Comparison of ENCODE assay signal across 11 cellular contexts in the genomic region with DNA sequence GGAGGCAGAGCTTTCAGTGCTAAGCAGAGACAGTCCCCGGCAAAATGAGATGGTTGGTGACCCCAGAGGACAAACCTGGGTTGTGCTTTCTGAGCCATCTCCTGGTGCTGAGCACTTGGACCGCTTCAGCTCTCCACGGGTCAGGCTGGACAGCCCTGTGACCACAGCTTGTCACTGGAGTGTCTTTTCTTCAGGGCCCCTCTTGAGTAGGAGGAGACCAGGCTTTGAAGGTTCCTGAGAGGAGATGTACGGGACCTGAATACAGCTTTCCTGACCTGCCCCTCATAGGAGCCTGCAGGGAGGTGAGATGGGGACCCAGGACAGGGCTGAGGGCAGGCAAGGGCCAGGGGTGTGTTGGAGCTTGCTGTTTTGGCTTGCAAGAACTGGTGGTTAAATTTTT. TPM values are rescaled to one million over a fixed set of nuclear protein-coding genes. Genes with fewer than 3 reads are reported as not detected.
DNase-seq lines count a peak whose midpoint lies in the region; ATAC-seq, FAIRE-seq and TF ChIP-seq lines count a peak whose summit lies in the region.
"Had no signal": no experiment of that assay in that cellular context is flagged by ENCODE, and none has a peak within 500 bp of the region (broad histone marks: within the 10 kb centered on the region; RNA-seq: fewer than 3 reads in every experiment).

No MANE protein-coding gene starts in this region.

- no peak overlapping the region for H2AFZ ChIP-seq in HepG2 (ENCODE audit: low read length)

- H3K27me3 Mint-ChIP-seq in activated CD4-positive, alpha-beta memory T cell treated with anti-CD3 and anti-CD28 coated beads for 36 hours: no peaks in the 10 kb centered on the region
- peaks cover 0 to 19% (median 10%) of the 10 kb centered on the region in 3 donors for H3K27me3 Mint-ChIP-seq in immature natural killer cell (ENCODE audit: low read depth in 3 of 3)

- H3K4me3 ChIP-seq in HepG2 (replicated peaks in 1 of 3; ENCODE audit: insufficient read depth in 1 of 3, low read depth in 2 of 3, low read length in 3 of 3): no peak overlapping the region
- no peak overlapping the region for H3K4me3 ChIP-seq in right lobe of liver
- no peak overlapping the region for H3K4me3 ChIP-seq in aorta (ENCODE audit: low read length in 2 of 2)
- H3K4me3 ChIP-seq: vagina had no signal

- H3K4me1 ChIP-seq in HepG2 (ENCODE audit: insufficient read depth, low read length) (peaks cover 56% of the 10 kb centered on the region), right lobe of liver (peaks cover 0 to 19% (median 5%) of the 10 kb centered on the region in 4 donors), aorta (ENCODE audit: control insufficient read depth in 1 of 2, insufficient read depth in 2 of 2, low read length in 2 of 2) (no peaks in the 10 kb centered on the region)
- H3K4me1 ChIP-seq: vagina had no signal

- no TSS peak for BruUV-seq in HepG2 (replicated peaks; lab: Mats Ljungman, UMichigan)

- H3K27ac ChIP-seq in HepG2 (ENCODE audit: extremely low read length, insufficient read depth, low read length) (no peak overlapping the region), right lobe of liver (no peak overlapping the region), aorta (ENCODE audit: low read depth in 1 of 2, low read length in 2 of 2) (no peak overlapping the region)
- H3K27ac ChIP-seq: vagina had no signal

- intact Hi-C loops in HepG2 (cut with micrococcal nuclease; ENCODE audit: unreplicated experiment) (no loop called here), right lobe of liver (cut with DNase I) (no loop called here), aorta (cut with DNase I) (loop anchor here in 1 of 2 donors (5.0 kb wide), 1 partner anchor 37 kb away; no protein-coding TSS in a partner anchor)
- intact Hi-C loops in activated CD4-positive, alpha-beta memory T cell treated with anti-CD3 and anti-CD28 coated beads for 36 hours (cut with micrococcal nuclease): loop anchor here (1.0 kb wide), 1 partner anchor 8 kb away; no protein-coding TSS in a partner anchor

- TF ChIP-seq CTCF in HepG2 (CRISPR knock-in tag; IDR thresholded peaks at IDR 0.05) (no peak), right lobe of liver (IDR thresholded peaks at IDR 0.05) (no peak)

- H3K36me3 Mint-ChIP-seq in activated CD4-positive, alpha-beta memory T cell treated with anti-CD3 and anti-CD28 coated beads for 36 hours: no peaks in the 10 kb centered on the region
- H3K36me3 Mint-ChIP-seq in immature natural killer cell: peaks cover 0 to 6% (median 0%) of the 10 kb centered on the region in 3 donors

- H3K4me1 Mint-ChIP-seq in activated CD4-positive, alpha-beta memory T cell treated with anti-CD3 and anti-CD28 coated beads for 36 hours (ENCODE audit: low read depth): peaks cover 57% of the 10 kb centered on the region
- H3K4me1 Mint-ChIP-seq in immature natural killer cell: peaks cover 77 to 88% of the 10 kb centered on the region in 2 donors

- no peak for FAIRE-seq in HepG2 (lab: Jason Lieb, UNC)
- no peak for FAIRE-seq in GM12891 (lab: Jason Lieb, UNC)

- TF ChIP-seq EP300 in HepG2 (IDR thresholded peaks at IDR 0.05; ENCODE audit: low read depth in 2 of 2, low read length in 2 of 2) (no peak), HepG2 (CRISPR knock-in tag; IDR thresholded peaks at IDR 0.05; ENCODE audit: borderline replicate concordance) (no peak)

- peak overlapping the region; percentile 94 for H3K27ac Mint-ChIP-seq in activated CD4-positive, alpha-beta memory T cell treated with anti-CD3 and anti-CD28 coated beads for 36 hours
- H3K27ac Mint-ChIP-seq in immature natural killer cell: peak overlapping the region; percentile 92 to 99 (median 99)

- TF ChIP-seq POLR2A in HepG2 (IDR thresholded peaks at IDR 0.05; ENCODE audit: insufficient read depth in 1 of 2, low read depth in 2 of 2, low read length in 2 of 2) (no peak), right lobe of liver (IDR thresholded peaks at IDR 0.05) (no peak), GM12891 (IDR thresholded peaks at IDR 0.05; ENCODE audit: low read depth, low read length) (no peak)

- POLR2A ChIA-PET in HepG2 (lab: Yijun Ruan, JAX): interaction anchor here (1.3 to 7.4 kb wide), 5 partner anchors 11 to 171 kb away, joined by 3 to 91 read pairs (median 5); a partner anchor contains a TSS
- POLR2A ChIA-PET in activated CD4-positive, alpha-beta memory T cell treated with anti-CD3 and anti-CD28 coated beads for 36 hours (lab: Charles Lee): interaction anchor here (2.3 to 3.3 kb wide), 3 partner anchors 9 to 73 kb away, joined by 12 to 39 read pairs (median 17); no protein-coding TSS in a partner anchor

- CTCF ChIA-PET in HepG2 (lab: Yijun Ruan, JAX; ENCODE audit: low intra/inter-chr PET ratio, low total read pairs): interaction anchor here (5.6 kb wide), 1 partner anchor 39 kb away, joined by 37 read pairs; no protein-coding TSS in a partner anchor
- CTCF ChIA-PET in activated CD4-positive, alpha-beta memory T cell treated with anti-CD3 and anti-CD28 coated beads for 36 hours (lab: Charles Lee): interaction anchor here (0.7 to 6.3 kb wide), 11 partner anchors 9 to 149 kb away, joined by 3 to 90 read pairs (median 9); a partner anchor contains a TSS

- no peak overlapping the region for H3K4me2 ChIP-seq in HepG2 (ENCODE audit: low read depth, low read length)

- TF ChIP-seq RAD21 in HepG2 (CRISPR knock-in tag; IDR thresholded peaks at IDR 0.05): no peak

- no peak for DNase-seq in HepG2 (ENCODE audit: low spot score)
- no peak for DNase-seq in right lobe of liver
- DNase-seq in activated CD4-positive, alpha-beta memory T cell treated with anti-CD3 and anti-CD28 coated beads for 36 hours: no peak
- no peak for DNase-seq in immature natural killer cell
- DNase-seq in aorta: peak; percentile 9 to 35
- no peak for DNase-seq in DMS 273 (lab: John Stamatoyannopoulos, UW; ENCODE audit: unreplicated experiment)
- DNase-seq in GM12891 (ENCODE audit: insufficient read length, low spot score): no peak
- DNase-seq: C1 segment of cervical spinal cord, left colon had no signal

- no peaks in the 10 kb centered on the region for H3K79me2 ChIP-seq in HepG2 (ENCODE audit: insufficient read depth, low read length)

- 58% methylated on average over 3 of the region's 4 CpGs for WGBS in HepG2 (ENCODE audit: low lambda C conversion rate)
- WGBS in right lobe of liver (ENCODE audit: insufficient coverage, low coverage, low lambda C conversion rate, missing lambda C conversion rate): 72% methylated on average over 3 of the region's 4 CpGs
- WGBS in aorta, 2 donors: 80 to 85% methylated on average over 4 of the region's 4 CpGs

- in situ Hi-C loops in HepG2 (cut with HindIII; ENCODE audit: extremely low pct_ligation_motif_present, low pct_unique_long_range_greater_than_20kb): no loop called here

- H3K27me3 ChIP-seq in HepG2 (ENCODE audit: control insufficient read depth in 1 of 2, insufficient read depth in 2 of 2, low read length in 2 of 2): peaks cover 4 to 34% of the 10 kb centered on the region in 2 experiments; a peak in 3 of 5 replicates
- H3K27me3 ChIP-seq in right lobe of liver: no peaks in the 10 kb centered on the region
- no peaks in the 10 kb centered on the region for H3K27me3 ChIP-seq in aorta (ENCODE audit: control insufficient read depth in 1 of 2, insufficient read depth in 2 of 2, low read length in 1 of 2)
- H3K27me3 ChIP-seq: vagina had no signal

- H4K20me1 ChIP-seq in HepG2 (ENCODE audit: insufficient read depth, low read length): no peaks in the 10 kb centered on the region

- H3K9ac ChIP-seq in HepG2 (ENCODE audit: insufficient read depth, low read depth, low read length): no peak overlapping the region

- H3K4me3 Mint-ChIP-seq in activated CD4-positive, alpha-beta memory T cell treated with anti-CD3 and anti-CD28 coated beads for 36 hours: peak overlapping the region; percentile 31
- H3K4me3 Mint-ChIP-seq in immature natural killer cell: peak overlapping the region; percentile 36 to 89 (median 80)

- H3K9me3 ChIP-seq in HepG2 (ENCODE audit: low read length) (no peaks in the 10 kb centered on the region), right lobe of liver (no peaks in the 10 kb centered on the region), aorta (ENCODE audit: control insufficient read depth, low read length) (no peaks in the 10 kb centered on the region)
- H3K9me3 ChIP-seq: vagina had no signal

- H3K36me3 ChIP-seq in HepG2 (replicated peaks in 1 of 2; ENCODE audit: control insufficient read depth in 1 of 2, insufficient read depth in 2 of 2, low read length in 2 of 2) (no peaks in the 10 kb centered on the region), right lobe of liver (no peaks in the 10 kb centered on the region), aorta (ENCODE audit: control insufficient read depth in 1 of 2, insufficient read depth in 2 of 2, low read length in 1 of 2) (no peaks in the 10 kb centered on the region)
- H3K36me3 ChIP-seq: vagina had no signal

- no peaks in the 10 kb centered on the region for H3K9me3 Mint-ChIP-seq in activated CD4-positive, alpha-beta memory T cell treated with anti-CD3 and anti-CD28 coated beads for 36 hours
- H3K9me3 Mint-ChIP-seq in immature natural killer cell: no peaks in the 10 kb centered on the region

- ATAC-seq in HepG2 (no peak), right lobe of liver (no peak), aorta (ENCODE audit: low FRiP score) (no peak), GM21447 (IDR thresholded peaks at IDR 0.05; ENCODE audit: unreplicated experiment) (no peak)
- ATAC-seq: left colon had no signal

RNA-seq across cellular contexts. Expression of a gene that starts 17.8 kb away (rescaled TPM):
- total RNA-seq in HepG2 (2016; rRNA removed; fragmentation: Illumina TruSeq; extraction: Trizol) (2.8 and 5.9 TPM in 2 replicates), right lobe of liver (1 to 10 TPM; 1.8 to 4.2 (median 3.4) TPM), aorta (10 to 100 TPM; 33.0 to 68.4 TPM)
- 1.1 and 2.0 TPM in 2 replicates for total RNA-seq in HepG2 (2016; cell fraction: cytosol; rRNA removed; fragmentation: Illumina TruSeq; extraction: Trizol; ENCODE audit: low read depth)
- total RNA-seq in HepG2 (2016; cell fraction: insoluble cytoplasmic fraction; rRNA removed; fragmentation: Illumina TruSeq; extraction: Trizol): 2.8 and 5.0 TPM in 2 replicates
- total RNA-seq in HepG2 (2016; cell fraction: membrane; rRNA removed; fragmentation: Illumina TruSeq; extraction: Trizol): 3.1 and 3.2 TPM in 2 replicates
- total RNA-seq in HepG2 (2016; cell fraction: nucleus; rRNA removed; fragmentation: Illumina TruSeq; extraction: Trizol): 7.2 and 8.0 TPM in 2 replicates
- polyA plus RNA-seq in HepG2 (2011; rRNA removed) (2.7 and 3.3 TPM in 2 replicates), immature natural killer cell (100 to 1,000 TPM; 218 to 784 (median 395) TPM), aorta (1 to 10 TPM; 1.2 to 2.1 TPM)
- polyA plus RNA-seq in HepG2 (2011; cell fraction: cytosol; rRNA removed): 1.8 and 2.1 TPM in 2 replicates
- polyA plus RNA-seq in HepG2 (2011; cell fraction: nucleus; rRNA removed): 5.0 and 7.4 TPM in 2 replicates
- 2.3 and 3.3 TPM in 2 replicates for polyA plus RNA-seq in HepG2 (2012)
- 0.83 and 1.3 TPM in 2 replicates for polyA plus RNA-seq in HepG2 (2016; cell fraction: cytosol; fragmentation: Illumina TruSeq; extraction: Trizol; ENCODE audit: low read depth)
- polyA plus RNA-seq in HepG2 (2016; cell fraction: insoluble cytoplasmic fraction; fragmentation: Illumina TruSeq; extraction: Trizol; ENCODE audit: low read depth): 2.4 and 5.1 TPM in 2 replicates
- 2.8 and 3.2 TPM in 2 replicates for polyA plus RNA-seq in HepG2 (2016; cell fraction: membrane; fragmentation: Illumina TruSeq; extraction: Trizol; ENCODE audit: low read depth)
- 14.1 and 15.0 TPM in 2 replicates for polyA plus RNA-seq in HepG2 (2016; cell fraction: nucleus; fragmentation: Illumina TruSeq; extraction: Trizol; ENCODE audit: insufficient read depth, low read depth)
- 4.0 and 29.5 TPM in 2 replicates for polyA minus RNA-seq in HepG2 (2011; rRNA and poly(A)+ RNA removed; ENCODE audit: low replicate concordance)
- polyA minus RNA-seq in HepG2 (2011; cell fraction: cytosol; rRNA and poly(A)+ RNA removed): 1.8 and 1.9 TPM in 2 replicates
- polyA minus RNA-seq in HepG2 (2011; cell fraction: nucleus; rRNA and poly(A)+ RNA removed): 2.4 and 2.8 TPM in 2 replicates
- total RNA-seq in activated CD4-positive, alpha-beta memory T cell treated with anti-CD3 and anti-CD28 coated beads for 36 hours: 1 to 10 TPM; 4.7 to 6.0 TPM
- polyA plus RNA-seq in GM12891 (2012; ENCODE audit: low read depth, missing spikeins): 1.1 TPM

RNA-seq across cellular contexts. Expression of a gene that starts 57.5 kb away (rescaled TPM):
- 1.0 and 2.7 TPM in 2 replicates for total RNA-seq in HepG2 (2016; rRNA removed; fragmentation: Illumina TruSeq; extraction: Trizol)
- total RNA-seq in HepG2 (2016; cell fraction: cytosol; rRNA removed; fragmentation: Illumina TruSeq; extraction: Trizol; ENCODE audit: low read depth): 0.79 and 1.1 TPM in 2 replicates
- total RNA-seq in HepG2 (2016; cell fraction: insoluble cytoplasmic fraction; rRNA removed; fragmentation: Illumina TruSeq; extraction: Trizol): 1.1 and 2.2 TPM in 2 replicates
- 1.0 and 1.5 TPM in 2 replicates for total RNA-seq in HepG2 (2016; cell fraction: membrane; rRNA removed; fragmentation: Illumina TruSeq; extraction: Trizol)
- total RNA-seq in HepG2 (2016; cell fraction: nucleus; rRNA removed; fragmentation: Illumina TruSeq; extraction: Trizol): 2.3 and 2.7 TPM in 2 replicates
- 11.8 and 13.6 TPM in 2 replicates for polyA plus RNA-seq in HepG2 (2011; rRNA removed)
- polyA plus RNA-seq in HepG2 (2011; cell fraction: cytosol; rRNA removed): 10.8 and 11.2 TPM in 2 replicates
- polyA plus RNA-seq in HepG2 (2011; cell fraction: nucleus; rRNA removed): 21.1 and 23.7 TPM in 2 replicates
- 5.8 and 8.1 TPM in 2 replicates for polyA plus RNA-seq in HepG2 (2012)
- polyA plus RNA-seq in HepG2 (2016; cell fraction: cytosol; fragmentation: Illumina TruSeq; extraction: Trizol; ENCODE audit: low read depth): 0.49 and 0.54 TPM in 2 replicates
- 1.3 TPM in 2 replicates for polyA plus RNA-seq in HepG2 (2016; cell fraction: insoluble cytoplasmic fraction; fragmentation: Illumina TruSeq; extraction: Trizol; ENCODE audit: low read depth)
- 0.65 and 1.0 TPM in 2 replicates for polyA plus RNA-seq in HepG2 (2016; cell fraction: membrane; fragmentation: Illumina TruSeq; extraction: Trizol; ENCODE audit: low read depth)
- 5.4 and 6.5 TPM in 2 replicates for polyA plus RNA-seq in HepG2 (2016; cell fraction: nucleus; fragmentation: Illumina TruSeq; extraction: Trizol; ENCODE audit: insufficient read depth, low read depth)
- polyA minus RNA-seq in HepG2 (2011; rRNA and poly(A)+ RNA removed; ENCODE audit: low replicate concordance): 0.91 and 31.9 TPM in 2 replicates
- 4.7 and 5.3 TPM in 2 replicates for polyA minus RNA-seq in HepG2 (2011; cell fraction: cytosol; rRNA and poly(A)+ RNA removed)
- polyA minus RNA-seq in HepG2 (2011; cell fraction: nucleus; rRNA and poly(A)+ RNA removed): 8.9 and 10.4 TPM in 2 replicates
- total RNA-seq in right lobe of liver: 1 to 10 TPM in 1 of 6 experiments, under 1 TPM in 5; 0.37 to 1.6 (median 0.83) TPM
- total RNA-seq in activated CD4-positive, alpha-beta memory T cell treated with anti-CD3 and anti-CD28 coated beads for 36 hours: not detected
- 10 to 100 TPM; 13.1 to 18.4 (median 15.7) TPM for polyA plus RNA-seq in immature natural killer cell
- total RNA-seq in aorta: 1 to 10 TPM in 1 of 2 donors, under 1 TPM in 1; 0.84 to 3.9 TPM
- under 1 TPM; 0.08 to 0.25 TPM for polyA plus RNA-seq in aorta
- not detected for polyA plus RNA-seq in GM12891 (2012; ENCODE audit: low read depth, missing spikeins)

Comparison
In these comparisons a context has a peak if more than half of its experiments do, and no peak if none do; other contexts are left out.
1. DNase-seq: peak in aorta (2 of 2); none in HepG2 (single experiment), right lobe of liver (0 of 3), activated CD4-positive, alpha-beta memory T cell treated with anti-CD3 and anti-CD28 coated beads for 36 hours (single experiment), immature natural killer cell (0 of 3), DMS 273 (single experiment) and GM12891 (single experiment).